Comparison of ENCODE assay signal across 8 cellular contexts in genomic region chr14:35122696-35123387, GRCh38. TPM values are rescaled to one million over a fixed set of nuclear protein-coding genes. Genes with fewer than 3 reads are reported as not detected.
DNase-seq lines count a peak whose midpoint lies in the region; ATAC-seq and TF ChIP-seq lines count a peak whose summit lies in the region.

No MANE protein-coding gene starts in this region.

- no peaks in the 10 kb centered on the region for H3K27me3 ChIP-seq in HL-60 (ENCODE audit: insufficient read depth, poor library complexity, severe bottlenecking)
- no peaks in the 10 kb centered on the region for H3K27me3 ChIP-seq in foreskin keratinocyte
- H3K27me3 ChIP-seq in osteoblast (ENCODE audit: insufficient read depth, low read length), result no peaks in the 10 kb centered on the region

- ATAC-seq in foreskin keratinocyte, result peak; percentile 10

- intact Hi-C loops in activated CD4-positive, alpha-beta T cell treated with anti-CD3 and anti-CD28 coated beads, Interleukin-2, amount 10 ng/mL, durations not matched to agents 24 days and 14 days (cut with micrococcal nuclease), result loop anchor here (1.0 to 10.0 kb wide), 7 partner anchors 77 to 702 kb away; partner anchors contain the start of genes BRMS1L, FAM177A1, NFKBIA and PSMA6

- H3K27ac ChIP-seq in HL-60 (replicated peaks), result peak overlapping the region; percentile 99
- peak overlapping the region; percentile 98 for H3K27ac ChIP-seq in foreskin keratinocyte
- H3K27ac ChIP-seq in osteoblast (ENCODE audit: low read depth, low read length), result peak overlapping the region; percentile 99

- H3K4me3 ChIP-seq in HL-60 (replicated peaks; ENCODE audit: insufficient read depth, low read length), result peak overlapping the region; percentile 83
- H3K4me3 ChIP-seq in WI38 (ENCODE audit: low read depth, low read length), result peak overlapping the region; percentile 68
- H3K4me3 ChIP-seq in osteoblast (ENCODE audit: insufficient read depth, low read length), result peak overlapping the region; percentile 84

- peaks cover 55% of the 10 kb centered on the region for H3K79me2 ChIP-seq in osteoblast (ENCODE audit: insufficient read depth, low read length)

- TF ChIP-seq CTCF in HL-60 (IDR thresholded peaks at IDR 0.05; ENCODE audit: insufficient read depth, low read length), result no peak
- no peak for TF ChIP-seq CTCF in WI38 (IDR thresholded peaks at IDR 0.05; ENCODE audit: low read depth, low read length)
- TF ChIP-seq CTCF in foreskin keratinocyte (conservative IDR thresholded peaks at IDR 0.05), result no peak
- no peak for TF ChIP-seq CTCF in osteoblast (IDR thresholded peaks at IDR 0.05; ENCODE audit: extremely low read depth, low read depth, low read length)

- no peaks in the 10 kb centered on the region for H3K27me3 Mint-ChIP-seq in activated CD4-positive, alpha-beta T cell treated with anti-CD3 and anti-CD28 coated beads, Interleukin-2, amount 10 ng/mL, durations not matched to agents 24 days and 14 days

- H3K9me3 Mint-ChIP-seq in activated CD4-positive, alpha-beta T cell treated with anti-CD3 and anti-CD28 coated beads, Interleukin-2, amount 10 ng/mL, durations not matched to agents 24 days and 14 days, result no peaks in the 10 kb centered on the region

- DNase-seq in activated CD4-positive, alpha-beta T cell treated with anti-CD3 and anti-CD28 coated beads, Interleukin-2, amount 10 ng/mL, durations not matched to agents 24 days and 14 days, result peak; percentile 71
- DNase-seq in activated CD4-positive, alpha-beta T cell treated with anti-CD3 and anti-CD28 coated beads, Interleukin-2, amount 50 U/mL, for 1 hour, result no peak
- DNase-seq in HL-60 (ENCODE audit: low read depth in 1 of 2, low spot score in 1 of 2) (peak; percentile 3 to 41), foreskin keratinocyte (no peak), osteoblast (ENCODE audit: insufficient read length, low spot score, missing footprints) (peak; percentile 62), T1000 (lab: John Stamatoyannopoulos, UW) (no peak), NK-92 (lab: John Stamatoyannopoulos, UW; ENCODE audit: unreplicated experiment) (no peak)

- peak overlapping the region; percentile 82 for H3K4me3 Mint-ChIP-seq in activated CD4-positive, alpha-beta T cell treated with anti-CD3 and anti-CD28 coated beads, Interleukin-2, amount 10 ng/mL, durations not matched to agents 24 days and 14 days

- H3K36me3 Mint-ChIP-seq in activated CD4-positive, alpha-beta T cell treated with anti-CD3 and anti-CD28 coated beads, Interleukin-2, amount 10 ng/mL, durations not matched to agents 24 days and 14 days (ENCODE audit: low read depth), result peaks cover 38% of the 10 kb centered on the region

- H3K36me3 ChIP-seq in osteoblast (ENCODE audit: insufficient read depth, low read length), result no peaks in the 10 kb centered on the region

- peaks cover 54% of the 10 kb centered on the region for H3K4me1 Mint-ChIP-seq in activated CD4-positive, alpha-beta T cell treated with anti-CD3 and anti-CD28 coated beads, Interleukin-2, amount 10 ng/mL, durations not matched to agents 24 days and 14 days

- H3K27ac Mint-ChIP-seq in activated CD4-positive, alpha-beta T cell treated with anti-CD3 and anti-CD28 coated beads, Interleukin-2, amount 10 ng/mL, durations not matched to agents 24 days and 14 days, result peak overlapping the region; percentile 100

- H2AFZ ChIP-seq in osteoblast (ENCODE audit: low read length), result peak overlapping the region; percentile 97

- no peaks in the 10 kb centered on the region for H4K20me1 ChIP-seq in osteoblast (ENCODE audit: insufficient read depth, low read length)

- H3K4me1 ChIP-seq in foreskin keratinocyte (no peaks in the 10 kb centered on the region), osteoblast (ENCODE audit: insufficient read depth, low read length) (peaks cover 16% of the 10 kb centered on the region)

- no peaks in the 10 kb centered on the region for H3K9me3 ChIP-seq in osteoblast (ENCODE audit: low read depth, low read length)

- H3K4me2 ChIP-seq in osteoblast (ENCODE audit: insufficient read depth, low read length), result peak overlapping the region; percentile 86

RNA-seq across cellular contexts. Expression of gene PRORP, which starts 0.5 kb away (rescaled TPM):
- 35.6 and 41.1 TPM in 2 replicates for total RNA-seq in activated CD4-positive, alpha-beta T cell treated with anti-CD3 and anti-CD28 coated beads, Interleukin-2, amount 10 ng/mL, durations not matched to agents 24 days and 14 days
- total RNA-seq in foreskin keratinocyte, result 37.6 and 39.8 TPM in 2 replicates
- polyA plus RNA-seq in foreskin keratinocyte, result 26.9 and 31.4 TPM in 2 replicates
- total RNA-seq in osteoblast, result 27.7 and 30.4 TPM in 2 replicates

RNA-seq across cellular contexts. Expression of gene PPP2R3C, which starts 1.1 kb away (rescaled TPM):
- total RNA-seq in activated CD4-positive, alpha-beta T cell treated with anti-CD3 and anti-CD28 coated beads, Interleukin-2, amount 10 ng/mL, durations not matched to agents 24 days and 14 days, result 51.6 and 58.1 TPM in 2 replicates
- total RNA-seq in foreskin keratinocyte, result 10.8 and 15.1 TPM in 2 replicates
- 11.8 and 14.3 TPM in 2 replicates for polyA plus RNA-seq in foreskin keratinocyte
- 53.0 and 53.9 TPM in 2 replicates for total RNA-seq in osteoblast

Comparison
In these comparisons a context has a peak if more than half of its experiments do, and no peak if none do; other contexts are left out.
1. DNase-seq: peak in activated CD4-positive, alpha-beta T cell treated with anti-CD3 and anti-CD28 coated beads, Interleukin-2, amount 10 ng/mL, durations not matched to agents 24 days and 14 days (single experiment), HL-60 (2 of 2) and osteoblast (single experiment); none in activated CD4-positive, alpha-beta T cell treated with anti-CD3 and anti-CD28 coated beads, Interleukin-2, amount 50 U/mL, for 1 hour (single experiment), foreskin keratinocyte (0 of 2), T1000 (single experiment) and NK-92 (single experiment).
2. Peak in every context shown above with its lines, with median percentiles within 50 percentile points of each other: H3K27ac ChIP-seq and H3K4me3 ChIP-seq.